Comparison of ENCODE assay signal across 17 cellular contexts in the genomic region with DNA sequence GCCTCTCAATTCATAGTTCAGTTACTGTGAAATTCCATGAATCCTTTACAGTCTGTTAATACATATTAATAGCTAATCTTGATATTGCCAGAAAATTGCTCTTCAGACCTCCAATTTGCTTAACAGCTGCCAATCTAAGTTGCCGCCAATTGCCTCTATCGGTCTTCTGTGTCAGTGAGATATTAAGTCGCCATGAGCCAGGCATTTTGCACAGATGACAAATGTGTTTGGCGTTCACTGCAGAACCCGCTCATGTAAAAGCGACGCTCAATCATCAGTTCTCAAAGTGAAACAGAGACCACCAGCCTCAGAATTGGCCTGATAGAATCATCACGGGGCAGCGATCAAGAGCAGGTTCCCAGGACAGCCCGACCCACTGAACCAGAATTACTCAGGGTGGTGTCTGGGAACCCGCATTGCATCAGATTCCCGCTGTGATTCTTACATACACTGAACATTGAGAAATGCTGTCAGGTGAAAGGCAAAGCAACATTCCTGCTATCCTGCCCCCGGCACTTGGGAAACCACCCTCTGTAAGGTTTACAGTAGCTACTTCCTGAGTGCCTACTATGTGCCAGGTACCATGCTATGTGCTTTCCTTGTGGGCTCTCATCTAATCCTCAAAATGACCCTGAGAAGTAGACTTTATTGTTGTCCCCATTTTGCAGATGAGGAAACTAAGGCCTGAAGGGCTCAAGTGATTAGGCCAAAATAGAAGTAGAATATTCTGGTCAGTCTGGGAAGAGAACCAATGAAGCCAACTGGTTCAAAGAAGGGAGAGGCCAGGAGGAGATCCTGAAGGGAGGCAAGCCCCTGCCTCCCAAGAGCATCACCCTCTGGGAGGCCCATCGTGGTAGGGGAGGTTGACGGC.
DNase-seq lines count a peak whose midpoint lies in the region; ATAC-seq and TF ChIP-seq lines count a peak whose summit lies in the region.
"Had no signal": no experiment of that assay in that cellular context is flagged by ENCODE, and none has a peak within 500 bp of the region (broad histone marks: within the 10 kb centered on the region; RNA-seq: fewer than 3 reads in every experiment).

No MANE protein-coding gene starts in this region.

- no peak overlapping the region for H4K8ac ChIP-seq in trophoblast cell (ENCODE audit: low read depth, low read length)

- H3K27me3 Mint-ChIP-seq in CD4-positive, CD25-positive, alpha-beta regulatory T cell: no peaks in the 10 kb centered on the region

- H3K14ac ChIP-seq in trophoblast cell (ENCODE audit: low read length): no peak overlapping the region

- peaks cover 59 to 95% (median 79%) of the 10 kb centered on the region in 4 donors for H3K4me1 Mint-ChIP-seq in CD4-positive, CD25-positive, alpha-beta regulatory T cell

- H3K36me3 Mint-ChIP-seq in CD4-positive, CD25-positive, alpha-beta regulatory T cell: peaks cover 14% of the 10 kb centered on the region

- H2AFZ ChIP-seq in MM.1S (ENCODE audit: low read length): no peak overlapping the region
- no peak overlapping the region for H2AFZ ChIP-seq in trophoblast cell (ENCODE audit: insufficient read depth, low read length, poor library complexity)

- H3F3A ChIP-seq in MM.1S (ENCODE audit: insufficient read depth, low read length): no peaks in the 10 kb centered on the region

- intact Hi-C loops in sciatic nerve (cut with DNase I): no loop called here

- H3K23ac ChIP-seq in trophoblast cell (ENCODE audit: low read length): no peak overlapping the region

- H4K20me1 ChIP-seq in MM.1S (ENCODE audit: insufficient read depth, low read length): no peaks in the 10 kb centered on the region

- H3K79me2 ChIP-seq in MM.1S (ENCODE audit: low read length) (0 out of 2 replicates have a peak, but pooled peaks cover 9% of the 10 kb centered on the region), trophoblast cell (ENCODE audit: control insufficient read depth, insufficient read depth, low read length, poor library complexity) (no peaks in the 10 kb centered on the region)

- H3K36me3 ChIP-seq in CD4-positive, CD25-positive, alpha-beta regulatory T cell (ENCODE audit: control insufficient read depth, insufficient read depth, low read length): no peaks in the 10 kb centered on the region
- H3K36me3 ChIP-seq in MM.1S (replicated peaks; ENCODE audit: insufficient read depth, low read length) (no peaks in the 10 kb centered on the region), trophoblast cell (ENCODE audit: control insufficient read depth in 1 of 2, insufficient read depth in 2 of 2, low read length in 2 of 2) (no peaks in the 10 kb centered on the region)
- H3K36me3 ChIP-seq: BE2C, lower lobe of right lung had no signal

- H3K4me2 ChIP-seq in MM.1S (ENCODE audit: low read depth, low read length): 0 out of 2 replicates have a peak overlapping the region, but pooled peaks have one; percentile 56
- no peak overlapping the region for H3K4me2 ChIP-seq in trophoblast cell (ENCODE audit: low read length)

- H4K91ac ChIP-seq in trophoblast cell (ENCODE audit: low read depth, low read length): no peak overlapping the region

- H3K27ac ChIP-seq in CD4-positive, CD25-positive, alpha-beta regulatory T cell (ENCODE audit: insufficient read depth, low read length, poor library complexity, severe bottlenecking): peak overlapping the region; percentile 70
- H3K27ac ChIP-seq in MM.1S (ENCODE audit: low read length): no peak overlapping the region
- H3K27ac ChIP-seq in cingulate gyrus (ENCODE audit: low read depth, low read length): peak overlapping the region; percentile 72
- H3K27ac ChIP-seq in trophoblast cell (ENCODE audit: low read depth, low read length): no peak overlapping the region

- no peak for DNase-seq in CD4-positive, CD25-positive, alpha-beta regulatory T cell
- DNase-seq in MM.1S (no peak), trophoblast cell (peak; percentile 95 to 96), KG1 (lab: John Stamatoyannopoulos, UW) (no peak), sciatic nerve (ENCODE audit: low spot score) (no peak), kidney tubule cell (ENCODE audit: low spot score) (no peak)
- DNase-seq: activated gamma-delta T cell; cerebellar nuclear complex; EL; IMR-90; lower lobe of right lung; NCI-H2227 treated with DMSO at 0.1 percent for 48 hours; PC-3; stimulated activated CD4-positive, alpha-beta T cell treated with anti-CD3 and anti-CD28 coated beads, Interleukin-15, amount 100 ng/mL, for 24 hours; stimulated activated CD8-positive, alpha-beta memory T cell treated with anti-CD3 and anti-CD28 coated beads, Interleukin-4, amount 100 ng/mL, for 48 hours had no signal

- H2BK120ac ChIP-seq in trophoblast cell (ENCODE audit: insufficient read depth, low read length, poor library complexity): no peak overlapping the region

- H3K18ac ChIP-seq in trophoblast cell (ENCODE audit: low read length): no peak overlapping the region

- no peak overlapping the region for H2BK5ac ChIP-seq in trophoblast cell (ENCODE audit: low read depth, low read length, poor library complexity)

- H3K9me3 Mint-ChIP-seq in CD4-positive, CD25-positive, alpha-beta regulatory T cell: no peaks in the 10 kb centered on the region

- H3K27me3 ChIP-seq in CD4-positive, CD25-positive, alpha-beta regulatory T cell (ENCODE audit: control insufficient read depth, insufficient read depth, low read length): no peaks in the 10 kb centered on the region
- no peaks in the 10 kb centered on the region for H3K27me3 ChIP-seq in MM.1S (replicated peaks; ENCODE audit: insufficient read depth, low read length)
- no peaks in the 10 kb centered on the region for H3K27me3 ChIP-seq in trophoblast cell (ENCODE audit: insufficient read depth, low read length)
- H3K27me3 ChIP-seq: BE2C had no signal

- TF ChIP-seq CTCF in MM.1S (IDR thresholded peaks at IDR 0.05; ENCODE audit: low read length): no peak

- peaks cover 62% of the 10 kb centered on the region for H3K4me1 ChIP-seq in CD4-positive, CD25-positive, alpha-beta regulatory T cell (ENCODE audit: control insufficient read depth, insufficient read depth, low read length, poor library complexity, severe bottlenecking)
- peaks cover 4% of the 10 kb centered on the region; the same call in 1 of the 2 replicates for H3K4me1 ChIP-seq in MM.1S (ENCODE audit: low read length)
- H3K4me1 ChIP-seq in trophoblast cell (ENCODE audit: control insufficient read depth in 1 of 2, insufficient read depth in 2 of 2, low read length in 2 of 2): peaks cover 21% of the 10 kb centered on the region in 2 experiments

- H3K9me3 ChIP-seq in CD4-positive, CD25-positive, alpha-beta regulatory T cell (ENCODE audit: control insufficient read depth in 2 of 2, low read length in 2 of 2): no peaks in the 10 kb centered on the region
- H3K9me3 ChIP-seq in MM.1S (replicated peaks; ENCODE audit: insufficient read depth, low read length) (no peaks in the 10 kb centered on the region), trophoblast cell (ENCODE audit: insufficient read depth, low read depth, low read length) (peaks cover 2% of the 10 kb centered on the region)
- H3K9me3 ChIP-seq: BE2C, lower lobe of right lung had no signal

- H3K4me3 Mint-ChIP-seq in CD4-positive, CD25-positive, alpha-beta regulatory T cell: peak overlapping the region in 2 of 4 donors; percentile 20 to 24

- no peak overlapping the region for H3K4ac ChIP-seq in trophoblast cell (ENCODE audit: low read depth, low read length)

- no peak overlapping the region for H4K12ac ChIP-seq in trophoblast cell (ENCODE audit: low read depth, low read length)

- H2AK5ac ChIP-seq in trophoblast cell (ENCODE audit: low read length): no peak overlapping the region

- H3K27ac Mint-ChIP-seq in CD4-positive, CD25-positive, alpha-beta regulatory T cell: peak overlapping the region in 2 of 3 donors; percentile 88 to 98

- H2BK12ac ChIP-seq in trophoblast cell (ENCODE audit: low read length): no peak overlapping the region

- H3K79me1 ChIP-seq in trophoblast cell (ENCODE audit: low read length): peaks cover 6% of the 10 kb centered on the region

- ATAC-seq in CD4-positive, CD25-positive, alpha-beta regulatory T cell (ENCODE audit: low read depth in 2 of 2): no peak
- no peak for ATAC-seq in sciatic nerve
- ATAC-seq: PC-3 had no signal

- no peak overlapping the region for H3K4me3 ChIP-seq in CD4-positive, CD25-positive, alpha-beta regulatory T cell (ENCODE audit: low read depth, low read length)
- H3K4me3 ChIP-seq in MM.1S (ENCODE audit: low read length) (no peak overlapping the region), trophoblast cell (ENCODE audit: low read depth, low read length) (no peak overlapping the region)
- H3K4me3 ChIP-seq: lower lobe of right lung had no signal

- no peak overlapping the region for H3K9ac ChIP-seq in MM.1S (ENCODE audit: low read length)
- no peak overlapping the region for H3K9ac ChIP-seq in trophoblast cell (ENCODE audit: low read length)

- WGBS in trophoblast cell (ENCODE audit: extremely low coverage, insufficient coverage, insufficient read length): no CpG with 5 or more reads among the region's 15 CpGs

- H3K9me2 ChIP-seq in MM.1S (replicated peaks; ENCODE audit: insufficient read depth, low read length): no peaks in the 10 kb centered on the region

Comparison
In these comparisons a context has a peak if more than half of its experiments do, and no peak if none do; other contexts are left out.
1. DNase-seq: peak in trophoblast cell (2 of 2); none in CD4-positive, CD25-positive, alpha-beta regulatory T cell (0 of 3), MM.1S (single experiment), KG1 (single experiment), sciatic nerve (single experiment) and kidney tubule cell (single experiment).
2. H3K27ac ChIP-seq: peak in CD4-positive, CD25-positive, alpha-beta regulatory T cell (single experiment) and cingulate gyrus (single experiment); none in MM.1S (single experiment) and trophoblast cell (single experiment).